Comparison of ENCODE assay signal across 1 cellular context in genomic region chr19:2051771-2052704, GRCh38.
TF ChIP-seq lines count a peak whose summit lies in the region.

No MANE protein-coding gene starts in this region.

TF ChIP-seq in GM12878, 131 proteins besides CTCF, POLR2A, EP300 and RAD21 (continues in another document):
- TF ChIP-seq USF1 (IDR thresholded peaks at IDR 0.05; ENCODE audit: borderline replicate concordance, extremely low read length, insufficient read depth, low read depth, low read length) (no peak), CREM (IDR thresholded peaks at IDR 0.05; ENCODE audit: low read depth) (peak; percentile 42; the same call in 1 of the 2 replicates), PAX5 (IDR thresholded peaks at IDR 0.05; ENCODE audit: borderline replicate concordance, low read depth, low read length) (no peak), BMI1 (IDR thresholded peaks at IDR 0.05; ENCODE audit: borderline replicate concordance) (no peak), TAF1 (IDR thresholded peaks at IDR 0.05; ENCODE audit: borderline replicate concordance, low read depth, low read length) (no peak), REST (IDR thresholded peaks at IDR 0.05; ENCODE audit: low read depth, low read length) (no peak), NR2C1 (IDR thresholded peaks at IDR 0.05) (no peak), ZBED1 (IDR thresholded peaks at IDR 0.05; ENCODE audit: borderline replicate concordance) (no peak), ZNF274 (IDR thresholded peaks at IDR 0.05; ENCODE audit: insufficient read depth, insufficient read length) (no peak), DPF2 (IDR thresholded peaks at IDR 0.05) (peak; percentile 70), MTA2 (IDR thresholded peaks at IDR 0.05; ENCODE audit: low read depth) (peak; percentile 74), CBX3 (IDR thresholded peaks at IDR 0.05; ENCODE audit: borderline replicate concordance, low read depth) (no peak), NR2F1 (conservative IDR thresholded peaks at IDR 0.05) (peak; percentile 88), SP1 (IDR thresholded peaks at IDR 0.05; ENCODE audit: low read depth, low read length) (no peak), SREBF2 (IDR thresholded peaks at IDR 0.05; ENCODE audit: low read length) (no peak), POLR2AphosphoS2 (IDR thresholded peaks at IDR 0.05; ENCODE audit: low read depth, low read length) (no peak), CUX1 (IDR thresholded peaks at IDR 0.05; ENCODE audit: insufficient replicate concordance, low read depth, low read length) (no peak), SKIL (IDR thresholded peaks at IDR 0.05; ENCODE audit: low read depth, poor library complexity, severe bottlenecking) (no peak), MYB (IDR thresholded peaks at IDR 0.05; ENCODE audit: borderline replicate concordance, low read depth, low read length) (no peak), HCFC1 (IDR thresholded peaks at IDR 0.05; ENCODE audit: low read length) (no peak), BHLHE40 (IDR thresholded peaks at IDR 0.05; ENCODE audit: borderline replicate concordance in 1 of 2, low read depth in 2 of 2, low read length in 1 of 2) (peak; percentile 80 to 93; a peak in 3 of 4 replicates), NKRF (conservative IDR thresholded peaks at IDR 0.05) (no peak; the same call in 1 of the 2 replicates), POU2F2 (IDR thresholded peaks at IDR 0.05; ENCODE audit: borderline replicate concordance, low read depth, low read length) (no peak), IKZF1 (conservative IDR thresholded peaks at IDR 0.05) (peak; percentile 82), PRDM15 (CRISPR knock-in tag; IDR thresholded peaks at IDR 0.05) (no peak), RBBP5 (conservative IDR thresholded peaks at IDR 0.05) (no peak), RELB (IDR thresholded peaks at IDR 0.05; ENCODE audit: low read depth) (peak; percentile 84), ZNF207 (IDR thresholded peaks at IDR 0.05; ENCODE audit: borderline replicate concordance) (0 out of 2 replicates have a peak, but pooled peaks have one; percentile 57), FOS (IDR thresholded peaks at IDR 0.05; ENCODE audit: borderline replicate concordance, extremely low read depth, insufficient read length) (no peak), WRNIP1 (IDR thresholded peaks at IDR 0.05; ENCODE audit: borderline replicate concordance, low read depth, low read length) (no peak), NFXL1 (IDR thresholded peaks at IDR 0.05; ENCODE audit: borderline replicate concordance) (no peak), IKZF2 (IDR thresholded peaks at IDR 0.05) (peak; percentile 61 to 78; a peak in 3 of 4 replicates), ELK1 (IDR thresholded peaks at IDR 0.05; ENCODE audit: low read depth, low read length) (no peak), BACH1 (IDR thresholded peaks at IDR 0.05; ENCODE audit: borderline replicate concordance) (no peak), SRF (IDR thresholded peaks at IDR 0.05; ENCODE audit: low read depth in 2 of 2, low read length in 2 of 2) (no peak), STAT3 (IDR thresholded peaks at IDR 0.05; ENCODE audit: low read depth, low read length) (no peak), POLR2AphosphoS5 (IDR thresholded peaks at IDR 0.05; ENCODE audit: low read length) (no peak), NRF1 (conservative IDR thresholded peaks at IDR 0.05; ENCODE audit: low read depth, low read length) (no peak), EGR1 (IDR thresholded peaks at IDR 0.05; ENCODE audit: borderline replicate concordance in 1 of 2, low read depth in 2 of 2, low read length in 2 of 2) (no peak), MEF2A (IDR thresholded peaks at IDR 0.05; ENCODE audit: insufficient read depth, low read depth, low read length) (no peak)
